8 cellular contexts compared by ENCODE assay signal in the genomic region with DNA sequence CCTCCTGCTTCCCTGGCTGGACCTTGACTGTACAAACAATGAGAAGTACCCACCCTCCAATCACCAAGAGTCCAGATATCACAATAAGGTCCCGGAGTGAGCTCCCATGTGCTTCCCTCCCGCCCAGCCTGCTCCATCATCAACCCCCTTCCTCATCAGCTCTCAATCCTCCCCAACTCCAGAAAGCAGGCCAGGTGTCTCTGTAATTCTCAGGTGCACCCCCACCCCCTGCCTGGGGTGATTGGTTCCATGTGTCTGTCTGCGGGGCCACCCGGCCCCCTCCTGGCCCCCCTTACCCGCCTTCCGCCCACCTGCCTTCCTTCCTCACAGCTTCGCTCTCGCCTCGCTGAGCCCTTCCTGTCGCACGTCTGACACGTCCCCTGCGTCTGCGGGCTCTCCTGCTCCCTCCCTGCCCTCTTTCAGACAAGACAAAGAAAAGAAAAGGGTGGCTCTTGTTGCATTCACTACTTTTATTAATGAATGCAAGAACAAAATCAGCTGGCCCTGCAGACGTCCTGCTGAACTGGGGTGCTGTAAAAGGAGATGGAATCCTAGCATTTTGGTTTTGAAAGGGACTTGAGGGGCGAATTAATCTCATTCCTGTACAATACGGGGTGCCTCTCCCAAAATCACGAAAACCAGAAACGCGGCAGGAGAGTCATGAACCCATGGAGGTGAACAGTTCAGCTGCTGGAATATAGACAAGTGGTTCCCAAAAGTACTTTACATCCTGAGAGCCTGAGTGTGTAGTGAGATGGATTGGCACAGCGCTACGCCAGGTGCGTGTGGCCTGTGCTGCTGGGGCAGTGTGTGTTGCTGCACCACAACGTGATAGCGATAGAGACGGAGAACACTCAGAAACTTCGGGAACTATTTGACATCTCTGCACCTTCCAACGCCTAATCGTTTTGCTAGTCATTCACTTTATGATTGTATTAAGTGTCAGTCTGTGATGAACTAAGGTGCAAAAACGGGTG. TPM values are rescaled to one million over a fixed set of nuclear protein-coding genes. Genes with fewer than 3 reads are reported as not detected.
DNase-seq lines count a peak whose midpoint lies in the region; ATAC-seq and TF ChIP-seq lines count a peak whose summit lies in the region.

No MANE protein-coding gene starts in this region.

- TF ChIP-seq POLR2A in sigmoid colon (IDR thresholded peaks at IDR 0.05): no peak

- H3K4me1 ChIP-seq in CD8-positive, alpha-beta T cell (ENCODE audit: insufficient read depth, low read length): peaks cover 10% of the 10 kb centered on the region
- H3K4me1 ChIP-seq in HUES6 (ENCODE audit: control insufficient read depth, insufficient read depth, low read length): peaks cover 27% of the 10 kb centered on the region
- H3K4me1 ChIP-seq in sigmoid colon: no peaks in the 10 kb centered on the region

- TF ChIP-seq CTCF in CD8-positive, alpha-beta T cell (IDR thresholded peaks at IDR 0.05): no peak
- no peak for TF ChIP-seq CTCF in sigmoid colon (IDR thresholded peaks at IDR 0.05)

- H3K4me3 ChIP-seq in CD8-positive, alpha-beta T cell (ENCODE audit: low read depth, low read length): peak overlapping the region; percentile 34
- H3K4me3 ChIP-seq in HUES6 (ENCODE audit: low read depth, low read length) (peak overlapping the region; percentile 41), sigmoid colon (no peak overlapping the region)

- CTCF ChIA-PET in CD8-positive, alpha-beta T cell (lab: Charles Lee): interaction anchor here (0.9 kb wide), 1 partner anchor 87 kb away, joined by 4 read pairs; no protein-coding TSS in a partner anchor

- peak overlapping the region; percentile 78 for H3K27ac Mint-ChIP-seq in CD8-positive, alpha-beta T cell
- peak overlapping the region; percentile 63 to 91 for H3K27ac Mint-ChIP-seq in natural killer cell treated with Interleukin-12 subunit alpha and Interleukin-12 subunit beta and Interleukin-15 and Interleukin-18, amount 100 ng/mL, for 72 hours

- ATAC-seq in CD8-positive, alpha-beta T cell: peak; percentile 98
- ATAC-seq in GM21360 (IDR thresholded peaks at IDR 0.05; ENCODE audit: unreplicated experiment): peak; percentile 93
- peak; percentile 80 to 92 for ATAC-seq in natural killer cell treated with Interleukin-12 subunit alpha and Interleukin-12 subunit beta and Interleukin-15 and Interleukin-18, amount 100 ng/mL, for 72 hours

- 46 to 56% methylated on average over 30 of the region's 30 CpGs for WGBS in sigmoid colon, 2 donors

- no peaks in the 10 kb centered on the region for H3K36me3 ChIP-seq in CD8-positive, alpha-beta T cell (ENCODE audit: insufficient read depth, low read length)
- H3K36me3 ChIP-seq in HUES6 (ENCODE audit: control insufficient read depth, insufficient read depth, low read length) (no peaks in the 10 kb centered on the region), sigmoid colon (no peaks in the 10 kb centered on the region)

- H3K4me1 Mint-ChIP-seq in CD8-positive, alpha-beta T cell (ENCODE audit: low read depth): peaks cover 14% of the 10 kb centered on the region
- peaks cover 9 to 13% of the 10 kb centered on the region in 2 donors for H3K4me1 Mint-ChIP-seq in natural killer cell treated with Interleukin-12 subunit alpha and Interleukin-12 subunit beta and Interleukin-15 and Interleukin-18, amount 100 ng/mL, for 72 hours (ENCODE audit: low read depth in 2 of 2)

- POLR2A ChIA-PET in CD8-positive, alpha-beta T cell (lab: Charles Lee): interaction anchor here (0.8 kb wide), 1 partner anchor 29 kb away, joined by 3 read pairs; no protein-coding TSS in a partner anchor

- H3K36me3 Mint-ChIP-seq in CD8-positive, alpha-beta T cell: no peaks in the 10 kb centered on the region
- no peaks in the 10 kb centered on the region for H3K36me3 Mint-ChIP-seq in natural killer cell treated with Interleukin-12 subunit alpha and Interleukin-12 subunit beta and Interleukin-15 and Interleukin-18, amount 100 ng/mL, for 72 hours

- peak overlapping the region; percentile 72 for H3K4me3 Mint-ChIP-seq in CD8-positive, alpha-beta T cell
- peak overlapping the region; percentile 66 for H3K4me3 Mint-ChIP-seq in natural killer cell treated with Interleukin-12 subunit alpha and Interleukin-12 subunit beta and Interleukin-15 and Interleukin-18, amount 100 ng/mL, for 72 hours

- H3K27me3 Mint-ChIP-seq in CD8-positive, alpha-beta T cell (ENCODE audit: low read depth): peaks cover 4% of the 10 kb centered on the region
- H3K27me3 Mint-ChIP-seq in natural killer cell treated with Interleukin-12 subunit alpha and Interleukin-12 subunit beta and Interleukin-15 and Interleukin-18, amount 100 ng/mL, for 72 hours: peaks cover 13 to 22% of the 10 kb centered on the region in 2 donors

- peak; percentile 1 to 68 (median 36) for DNase-seq in CD8-positive, alpha-beta T cell
- DNase-seq in activated CD8-positive, alpha-beta memory T cell treated with anti-CD3 and anti-CD28 coated beads for 24 hours: peak; percentile 81
- DNase-seq in natural killer cell treated with Interleukin-12 subunit alpha and Interleukin-12 subunit beta and Interleukin-15 and Interleukin-18, amount 100 ng/mL, for 72 hours (ENCODE audit: low spot score): peak; percentile 84
- DNase-seq in COLO829 (ENCODE audit: low spot score) (no peak), sigmoid colon (no peak), NCI-H446 (lab: John Stamatoyannopoulos, UW) (no peak)

- H3K27ac ChIP-seq in CD8-positive, alpha-beta T cell (ENCODE audit: low read depth, low read length): no peak overlapping the region
- H3K27ac ChIP-seq in HUES6 (ENCODE audit: low read depth, low read length) (no peak overlapping the region), sigmoid colon (no peak overlapping the region)

- H3K9ac ChIP-seq in HUES6 (ENCODE audit: low read length): no peak overlapping the region

- intact Hi-C loops in CD8-positive, alpha-beta T cell (cut with DNase I, micrococcal nuclease): no loop called here
- intact Hi-C loops in sigmoid colon (cut with DNase I): no loop called here

- H3K9me3 ChIP-seq in CD8-positive, alpha-beta T cell (ENCODE audit: low read length): no peaks in the 10 kb centered on the region
- H3K9me3 ChIP-seq in HUES6 (ENCODE audit: control insufficient read depth, insufficient read depth, low read depth, low read length) (no peaks in the 10 kb centered on the region), sigmoid colon (no peaks in the 10 kb centered on the region)

- no peaks in the 10 kb centered on the region for H3K9me3 Mint-ChIP-seq in CD8-positive, alpha-beta T cell
- no peaks in the 10 kb centered on the region for H3K9me3 Mint-ChIP-seq in natural killer cell treated with Interleukin-12 subunit alpha and Interleukin-12 subunit beta and Interleukin-15 and Interleukin-18, amount 100 ng/mL, for 72 hours

- no peak for TF ChIP-seq EP300 in sigmoid colon (IDR thresholded peaks at IDR 0.05)

- H3K27me3 ChIP-seq in CD8-positive, alpha-beta T cell (ENCODE audit: insufficient read depth, low read length): no peaks in the 10 kb centered on the region
- H3K27me3 ChIP-seq in HUES6 (ENCODE audit: control insufficient read depth, insufficient read depth, low read length) (peaks cover 21% of the 10 kb centered on the region), sigmoid colon (no peaks in the 10 kb centered on the region)

RNA-seq across cellular contexts. Expression of gene IGFBP2, which starts 26.4 kb away (rescaled TPM):
- under 1 TPM; 0.22 to 0.73 TPM for total RNA-seq in CD8-positive, alpha-beta T cell
- under 1 TPM in 1 of 2 donors, not detected in 1; 0.81 TPM for total RNA-seq in natural killer cell treated with Interleukin-12 subunit alpha and Interleukin-12 subunit beta and Interleukin-15 and Interleukin-18, amount 100 ng/mL, for 72 hours
- 10 to 100 TPM in 3 of 4 donors, 1 to 10 TPM in 1; 6.3 to 45.7 (median 21.9) TPM for total RNA-seq in sigmoid colon
- polyA plus RNA-seq in sigmoid colon: 10 to 100 TPM; 30.8 to 33.5 (median 33.0) TPM

Comparison
In these comparisons a context has a peak if more than half of its experiments do, and no peak if none do; other contexts are left out.
1. DNase-seq: peak in CD8-positive, alpha-beta T cell (7 of 7), activated CD8-positive, alpha-beta memory T cell treated with anti-CD3 and anti-CD28 coated beads for 24 hours (single experiment) and natural killer cell treated with Interleukin-12 subunit alpha and Interleukin-12 subunit beta and Interleukin-15 and Interleukin-18, amount 100 ng/mL, for 72 hours (single experiment); none in COLO829 (single experiment), sigmoid colon (single experiment) and NCI-H446 (0 of 2).
2. H3K4me3 ChIP-seq: peak in CD8-positive, alpha-beta T cell (single experiment) and HUES6 (single experiment); none in sigmoid colon (0 of 4).
3. RNA of gene IGFBP2, which starts 26.4 kb away (total RNA-seq): 6.3 to 45.7 TPM in sigmoid colon; 0.81 TPM in natural killer cell treated with Interleukin-12 subunit alpha and Interleukin-12 subunit beta and Interleukin-15 and Interleukin-18, amount 100 ng/mL, for 72 hours and 0.22 to 0.73 TPM in CD8-positive, alpha-beta T cell; every median in the first group is over 4 times any median in the second.
4. Peak in every context shown above with its lines, with median percentiles within 50 percentile points of each other: ATAC-seq.